Comparison of ENCODE assay signal across 21 cellular contexts in genomic region chr18:76817888-76818611, GRCh38.
"Had no signal": no experiment of that assay in that cellular context is flagged by ENCODE, and none has a peak within 500 bp of the region (broad histone marks: within the 10 kb centered on the region; RNA-seq: fewer than 3 reads in every experiment).

No MANE protein-coding gene starts in this region.

- H3K4me3 Mint-ChIP-seq: activated CD4-positive, alpha-beta T cell treated with anti-CD3 and anti-CD28 coated beads for 36 hours; activated naive CD8-positive, alpha-beta T cell; activated T-helper 17 cell treated with anti-CD3 and anti-CD28 coated beads, Interleukin-2, amount 50 U/mL, for 72 hours; natural killer cell treated with Interleukin-12 subunit alpha and Interleukin-12 subunit beta and Interleukin-15 and Interleukin-18, amount 100 ng/mL, for 72 hours; WTC11 had no signal

- H3K36me3 ChIP-seq: adrenal gland, sigmoid colon, upper lobe of right lung had no signal

- H3K27me3 Mint-ChIP-seq: activated CD4-positive, alpha-beta T cell treated with anti-CD3 and anti-CD28 coated beads for 36 hours; activated naive CD8-positive, alpha-beta T cell; activated T-helper 17 cell treated with anti-CD3 and anti-CD28 coated beads, Interleukin-2, amount 50 U/mL, for 72 hours; natural killer cell treated with Interleukin-12 subunit alpha and Interleukin-12 subunit beta and Interleukin-15 and Interleukin-18, amount 100 ng/mL, for 72 hours had no signal

- DNase-seq: activated CD4-positive, alpha-beta T cell treated with anti-CD3 and anti-CD28 coated beads for 36 hours; activated CD4-positive, alpha-beta T cell treated with anti-CD3 and anti-CD28 coated beads, Interleukin-2, amount 50 U/mL, for 48 hours; activated naive CD4-positive, alpha-beta T cell; cerebellar nuclear complex; sigmoid colon; stimulated activated CD4-positive, alpha-beta T cell treated with anti-CD3 and anti-CD28 coated beads, Interleukin-2, amount 100 ng/mL, for 48 hours; stimulated activated CD8-positive, alpha-beta memory T cell treated with anti-CD3 and anti-CD28 coated beads, Interleukin-4, amount 100 ng/mL, for 48 hours; stimulated activated naive CD4-positive, alpha-beta T cell treated with Interleukin-2 at 50 U/mL for 16 hours; T1000; upper lobe of right lung had no signal

- H3K9me3 ChIP-seq: adrenal gland, ascending aorta, gastroesophageal sphincter, sigmoid colon, upper lobe of right lung had no signal

- H3K27ac ChIP-seq: adrenal gland, ascending aorta, coronary artery, epithelial cell of prostate, gastroesophageal sphincter, sigmoid colon, upper lobe of right lung had no signal

- H3K9me3 Mint-ChIP-seq: activated T-helper 17 cell treated with anti-CD3 and anti-CD28 coated beads, Interleukin-2, amount 50 U/mL, for 72 hours; natural killer cell treated with Interleukin-12 subunit alpha and Interleukin-12 subunit beta and Interleukin-15 and Interleukin-18, amount 100 ng/mL, for 72 hours; WTC11 had no signal

- FAIRE-seq: bronchial epithelial cell, islet of Langerhans had no signal

- H3K4me3 ChIP-seq: adrenal gland, ascending aorta, coronary artery, gastroesophageal sphincter, sigmoid colon, upper lobe of right lung had no signal

- H3K36me3 Mint-ChIP-seq: natural killer cell treated with Interleukin-12 subunit alpha and Interleukin-12 subunit beta and Interleukin-15 and Interleukin-18, amount 100 ng/mL, for 72 hours had no signal

- H3K27ac Mint-ChIP-seq: activated CD4-positive, alpha-beta T cell treated with anti-CD3 and anti-CD28 coated beads for 36 hours; activated naive CD8-positive, alpha-beta T cell; activated T-helper 17 cell treated with anti-CD3 and anti-CD28 coated beads, Interleukin-2, amount 50 U/mL, for 72 hours; natural killer cell treated with Interleukin-12 subunit alpha and Interleukin-12 subunit beta and Interleukin-15 and Interleukin-18, amount 100 ng/mL, for 72 hours; WTC11 had no signal

- H3K27me3 ChIP-seq: adrenal gland, ascending aorta, gastroesophageal sphincter, sigmoid colon, upper lobe of right lung had no signal

- ATAC-seq: activated CD4-positive, alpha-beta T cell treated with anti-CD3 and anti-CD28 coated beads for 36 hours; activated T-helper 17 cell treated with anti-CD3 and anti-CD28 coated beads, Interleukin-2, amount 50 U/mL, for 72 hours; gastroesophageal sphincter; natural killer cell treated with Interleukin-12 subunit alpha and Interleukin-12 subunit beta and Interleukin-15 and Interleukin-18, amount 100 ng/mL, for 72 hours; upper lobe of right lung; WTC11 had no signal
